In genomic region chr15:89462198-89462912, GRCh38 we compare ENCODE assay signal across 9 cellular contexts. TPM values are rescaled to one million over a fixed set of nuclear protein-coding genes. Genes with fewer than 3 reads are reported as not detected.
DNase-seq lines count a peak whose midpoint lies in the region; ATAC-seq lines count a peak whose summit lies in the region.
"Had no signal": no experiment of that assay in that cellular context is flagged by ENCODE, and none has a peak within 500 bp of the region (broad histone marks: within the 10 kb centered on the region; RNA-seq: fewer than 3 reads in every experiment).

No MANE protein-coding gene starts in this region.

- H3K9me3 Mint-ChIP-seq in activated naive CD4-positive, alpha-beta T cell treated with anti-CD3 and anti-CD28 coated beads, Interleukin-2, amount 50 U/mL, for 72 hours: no peaks in the 10 kb centered on the region

- DNase-seq in activated naive CD4-positive, alpha-beta T cell treated with anti-CD3 and anti-CD28 coated beads, Interleukin-2, amount 50 U/mL, for 72 hours (ENCODE audit: low spot score in 2 of 2): no peak
- no peak for DNase-seq in activated naive CD4-positive, alpha-beta T cell treated with anti-CD3 and anti-CD28 coated beads, Interleukin-2, amount 50 U/mL, for 16 hours
- DNase-seq in RKO (ENCODE audit: low spot score): peak; percentile 18
- DNase-seq in fibroblast of gingiva (ENCODE audit: low read depth): peak; percentile 30
- no peak for DNase-seq in stimulated activated naive CD8-positive, alpha-beta T cell treated with anti-CD3 and anti-CD28 coated beads, Interleukin-15, Interleukin-2, amounts not matched to agents 100 U/mL and 50 U/mL, for 24 hours
- DNase-seq: NCI-H510A had no signal

- H3K36me3 Mint-ChIP-seq in activated naive CD4-positive, alpha-beta T cell treated with anti-CD3 and anti-CD28 coated beads, Interleukin-2, amount 50 U/mL, for 72 hours: no peaks in the 10 kb centered on the region

- H3K27ac Mint-ChIP-seq in activated naive CD4-positive, alpha-beta T cell treated with anti-CD3 and anti-CD28 coated beads, Interleukin-2, amount 50 U/mL, for 72 hours: no peak overlapping the region

- ATAC-seq in activated naive CD4-positive, alpha-beta T cell treated with anti-CD3 and anti-CD28 coated beads, Interleukin-2, amount 50 U/mL, for 72 hours: peak; percentile 26 to 34
- ATAC-seq in HG03280 (IDR thresholded peaks at IDR 0.05; ENCODE audit: unreplicated experiment) (no peak), GM19035 (IDR thresholded peaks at IDR 0.05; ENCODE audit: unreplicated experiment) (no peak), GM19455 (IDR thresholded peaks at IDR 0.05; ENCODE audit: unreplicated experiment) (no peak)
- no peak for ATAC-seq in stimulated activated naive CD8-positive, alpha-beta T cell treated with anti-CD3 and anti-CD28 coated beads, Interleukin-15, Interleukin-2, amounts not matched to agents 100 U/mL and 50 U/mL, for 24 hours

RNA-seq across cellular contexts. Expression of gene RHCG, which starts 34.0 kb away (rescaled TPM):
- not detected for total RNA-seq in activated naive CD4-positive, alpha-beta T cell treated with anti-CD3 and anti-CD28 coated beads, Interleukin-2, amount 50 U/mL, for 72 hours

Comparison
In these comparisons a context has a peak if more than half of its experiments do, and no peak if none do; other contexts are left out.
1. ATAC-seq: peak in activated naive CD4-positive, alpha-beta T cell treated with anti-CD3 and anti-CD28 coated beads, Interleukin-2, amount 50 U/mL, for 72 hours (2 of 2); none in HG03280 (single experiment), GM19035 (single experiment), stimulated activated naive CD8-positive, alpha-beta T cell treated with anti-CD3 and anti-CD28 coated beads, Interleukin-15, Interleukin-2, amounts not matched to agents 100 U/mL and 50 U/mL, for 24 hours (single experiment) and GM19455 (single experiment).
2. DNase-seq: peak in RKO (single experiment) and fibroblast of gingiva (single experiment); none in activated naive CD4-positive, alpha-beta T cell treated with anti-CD3 and anti-CD28 coated beads, Interleukin-2, amount 50 U/mL, for 72 hours (0 of 2), activated naive CD4-positive, alpha-beta T cell treated with anti-CD3 and anti-CD28 coated beads, Interleukin-2, amount 50 U/mL, for 16 hours (single experiment) and stimulated activated naive CD8-positive, alpha-beta T cell treated with anti-CD3 and anti-CD28 coated beads, Interleukin-15, Interleukin-2, amounts not matched to agents 100 U/mL and 50 U/mL, for 24 hours (single experiment).